ENCODE assay signal across 8 cellular contexts in the genomic region with DNA sequence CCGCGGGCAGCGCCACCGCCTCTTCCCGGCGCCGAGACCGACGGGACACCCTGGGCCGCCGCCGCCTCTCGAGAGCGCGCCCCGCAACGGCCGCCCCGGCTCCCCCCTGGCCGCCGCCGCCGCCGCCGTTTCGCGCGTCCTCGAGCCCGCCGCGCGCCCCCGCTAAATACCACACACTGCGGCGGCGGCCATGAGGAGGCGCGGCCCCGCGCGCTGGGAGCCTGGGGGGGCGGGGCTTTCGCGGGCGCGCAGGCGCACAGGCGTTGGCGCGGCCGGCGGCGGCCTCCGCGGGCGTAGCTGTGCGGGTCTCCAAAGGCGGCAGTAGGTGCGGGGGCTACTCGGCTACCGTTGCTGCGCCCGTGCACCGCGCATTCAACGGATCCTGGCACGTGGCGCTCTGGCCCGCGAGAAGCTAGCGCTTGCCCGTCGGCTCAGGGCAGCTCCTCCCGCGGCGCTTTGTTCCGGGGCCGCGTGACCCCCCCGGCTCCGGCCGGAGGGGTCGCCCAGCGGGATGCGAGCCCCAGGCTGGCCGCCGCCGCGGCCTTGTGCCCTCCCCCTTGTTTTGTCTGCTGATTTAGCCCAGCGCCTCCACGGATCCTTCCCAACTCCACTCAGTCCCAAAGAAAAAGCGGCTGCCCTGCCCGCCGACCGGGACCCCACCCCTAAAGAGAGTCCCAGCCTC. TPM values are rescaled to one million over a fixed set of nuclear protein-coding genes. Genes with fewer than 3 reads are reported as not detected.
A peak's percentile ranks its signal among the peaks of the same experiment; 100 is the strongest.
DNase-seq lines count a peak whose midpoint lies in the region; ATAC-seq and TF ChIP-seq lines count a peak whose summit lies in the region.

A gene with protein sequence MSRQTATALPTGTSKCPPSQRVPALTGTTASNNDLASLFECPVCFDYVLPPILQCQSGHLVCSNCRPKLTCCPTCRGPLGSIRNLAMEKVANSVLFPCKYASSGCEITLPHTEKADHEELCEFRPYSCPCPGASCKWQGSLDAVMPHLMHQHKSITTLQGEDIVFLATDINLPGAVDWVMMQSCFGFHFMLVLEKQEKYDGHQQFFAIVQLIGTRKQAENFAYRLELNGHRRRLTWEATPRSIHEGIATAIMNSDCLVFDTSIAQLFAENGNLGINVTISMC (minus strand): TSS at position 142 of the 682 bp plus-strand sequence. CDS start 22,985 bp downstream, outside the sequence.

- TF ChIP-seq CTCF in C4-2B (conservative IDR thresholded peaks at IDR 0.05) (no peak), endothelial cell (IDR thresholded peaks at IDR 0.05; ENCODE audit: unreplicated experiment) (no peak)

- peak within 1 kb of the TSS; percentile 94 for H3K9ac ChIP-seq in NT2/D1 (ENCODE audit: insufficient read length, low read depth)

- peak within 1 kb of the TSS; percentile 99 for H3K27ac Mint-ChIP-seq in endothelial cell (ENCODE audit: unreplicated experiment)

- peak; percentile 72 for DNase-seq in NT2/D1 (ENCODE audit: low read depth, low spot score)
- DNase-seq in activated CD8-positive, alpha-beta memory T cell treated with anti-CD3 and anti-CD28 coated beads, Interleukin-2, amount 50 U/mL, for 24 hours (ENCODE audit: extremely low read depth) = peak; percentile 59
- peak; percentile 95 for DNase-seq in endothelial cell (ENCODE audit: low spot score)
- DNase-seq in middle frontal gyrus (ENCODE audit: extremely low spot score, low spot score) = peak; percentile 76
- peak; percentile 70 to 80 for DNase-seq in stimulated activated CD8-positive, alpha-beta memory T cell treated with anti-CD3 and anti-CD28 coated beads, Interleukin-2, amount 100 ng/mL, for 1 hour (ENCODE audit: low read depth in 2 of 2)

- H3K4me3 ChIP-seq in NT2/D1 (ENCODE audit: insufficient read length, low read depth) = peak within 1 kb of the TSS; percentile 83

- H3K36me3 ChIP-seq in NT2/D1 (ENCODE audit: insufficient read depth, insufficient read length, low read length) = peaks cover 5% of the 10 kb centered on the region

- peaks cover 2% of the 10 kb centered on the region for H3K4me1 ChIP-seq in NT2/D1 (ENCODE audit: insufficient read depth, insufficient read length)

- peaks cover 10% of the 10 kb centered on the region for H3K36me3 Mint-ChIP-seq in endothelial cell (ENCODE audit: low read depth, unreplicated experiment)

- no peaks in the 10 kb centered on the region for H3K27me3 ChIP-seq in NT2/D1 (ENCODE audit: insufficient read depth, insufficient read length)

- peak within 1 kb of the TSS; percentile 98 for H3K27ac ChIP-seq in C4-2B

- ATAC-seq in GM19324 (IDR thresholded peaks at IDR 0.05; ENCODE audit: low FRiP score, unreplicated experiment) (peak; percentile 81), HG03457 (IDR thresholded peaks at IDR 0.05; ENCODE audit: unreplicated experiment) (peak; percentile 58)

- no peaks in the 10 kb centered on the region for H3K9me3 ChIP-seq in NT2/D1 (ENCODE audit: insufficient read depth, low read length)

- no peaks in the 10 kb centered on the region for H3K9me3 Mint-ChIP-seq in endothelial cell (ENCODE audit: unreplicated experiment)

- H3K4me3 Mint-ChIP-seq in endothelial cell (ENCODE audit: unreplicated experiment) = peak within 1 kb of the TSS; percentile 99

- H3K4me1 Mint-ChIP-seq in endothelial cell (ENCODE audit: unreplicated experiment) = peaks cover 34% of the 10 kb centered on the region

- peaks cover 13% of the 10 kb centered on the region for H3K27me3 Mint-ChIP-seq in endothelial cell (ENCODE audit: unreplicated experiment)

RNA-seq across cellular contexts. Expression of the gene that starts here (rescaled TPM):
- total RNA-seq in endothelial cell (ENCODE audit: unreplicated experiment) = 34.2 TPM

Comparison
In these comparisons a context has a peak if more than half of its experiments do, and no peak if none do; other contexts are left out.
1. Peak in every context shown above with its lines: DNase-seq, ATAC-seq, H3K4me3 ChIP-seq and H3K27ac ChIP-seq.